ENCODE assay signal across 8 cellular contexts in the genomic region with DNA sequence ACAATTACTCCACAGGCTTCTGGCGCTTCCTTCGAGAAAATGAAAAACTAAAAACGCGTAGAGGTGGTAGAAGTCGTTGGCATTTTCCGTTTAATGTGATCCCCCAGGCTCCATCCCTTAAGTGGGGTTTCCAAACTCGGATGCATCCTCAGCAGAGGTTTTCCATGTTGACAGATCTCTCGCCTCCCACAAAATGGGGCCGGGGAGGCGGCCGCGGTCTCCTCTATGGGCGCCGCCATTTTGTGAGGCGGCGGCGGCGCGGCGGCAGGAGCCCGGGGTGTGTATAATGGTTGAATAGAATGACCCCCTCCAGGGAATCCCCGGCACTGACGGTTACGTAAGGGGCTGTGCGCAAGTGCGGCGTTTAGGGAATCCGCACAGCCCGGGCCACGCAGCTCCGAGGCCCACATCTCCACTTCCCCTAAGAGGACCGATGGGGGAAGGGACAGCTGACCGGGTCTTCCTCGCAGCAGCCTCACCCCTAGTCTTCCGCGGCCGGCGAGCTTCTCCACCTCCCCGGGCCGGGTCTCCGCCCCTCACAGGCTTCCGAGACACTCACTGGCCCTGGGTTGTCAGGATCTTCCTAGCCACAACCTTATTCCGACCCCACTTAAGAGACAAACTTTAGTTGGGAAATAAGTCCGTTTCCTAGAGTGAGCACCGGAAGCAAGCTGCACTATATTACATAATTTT. TPM values are rescaled to one million over a fixed set of nuclear protein-coding genes. Genes with fewer than 3 reads are reported as not detected.
DNase-seq lines count a peak whose midpoint lies in the region; ATAC-seq and TF ChIP-seq lines count a peak whose summit lies in the region.

No MANE protein-coding gene starts in this region.

- peaks cover 46% of the 10 kb centered on the region for H3K4me1 ChIP-seq in Loucy (ENCODE audit: insufficient read depth, low read length, poor library complexity, severe bottlenecking)
- H3K4me1 ChIP-seq in RWPE2 (ENCODE audit: insufficient read depth, poor library complexity, severe bottlenecking), result peaks cover 11% of the 10 kb centered on the region

- peak overlapping the region; percentile 90 for H3K4me3 ChIP-seq in H7 (ENCODE audit: insufficient read depth, low read depth, low read length)
- H3K4me3 ChIP-seq in Loucy (ENCODE audit: low read length, poor library complexity, severe bottlenecking), result peak overlapping the region; percentile 84
- H3K4me3 ChIP-seq in RWPE2 (ENCODE audit: severe bottlenecking), result peak overlapping the region; percentile 69
- peak overlapping the region; percentile 95 for H3K4me3 ChIP-seq in fibroblast of pulmonary artery (replicated peaks; ENCODE audit: low read depth, low read length)

- H3K79me2 ChIP-seq in Loucy (ENCODE audit: insufficient read depth, low read length), result peaks cover 69% of the 10 kb centered on the region

- H3F3A ChIP-seq in Loucy (ENCODE audit: low read depth), result peaks cover 12% of the 10 kb centered on the region

- no peak for TF ChIP-seq CTCF in Loucy (conservative IDR thresholded peaks at IDR 0.05; ENCODE audit: low read length)
- no peak for TF ChIP-seq CTCF in RWPE2 (IDR thresholded peaks at IDR 0.05; ENCODE audit: poor library complexity, severe bottlenecking)
- TF ChIP-seq CTCF in fibroblast of pulmonary artery (IDR thresholded peaks at IDR 0.05; ENCODE audit: low read length, missing control alignments), result no peak

- H3K9me3 ChIP-seq in Loucy (ENCODE audit: insufficient read depth, low read depth, low read length) (no peaks in the 10 kb centered on the region), RWPE2 (ENCODE audit: severe bottlenecking) (no peaks in the 10 kb centered on the region)

- peak overlapping the region; percentile 98 for H3K9ac ChIP-seq in Loucy (ENCODE audit: low read depth, low read length, poor library complexity, severe bottlenecking)

- H2AFZ ChIP-seq in Loucy (ENCODE audit: low read length), result peak overlapping the region; percentile 79

- peak; percentile 65 for ATAC-seq in RWPE2 (ENCODE audit: low read depth)
- peak; percentile 75 to 80 for ATAC-seq in natural killer cell treated with Interleukin-12 subunit alpha and Interleukin-12 subunit beta and Interleukin-15 and Interleukin-18, amount 100 ng/mL, for 72 hours

- peak overlapping the region; percentile 82 for H3K4me2 ChIP-seq in Loucy (ENCODE audit: low read depth, low read length, poor library complexity, severe bottlenecking)

- peaks cover 28% of the 10 kb centered on the region for H3K36me3 Mint-ChIP-seq in natural killer cell treated with Interleukin-12 subunit alpha and Interleukin-12 subunit beta and Interleukin-15 and Interleukin-18, amount 100 ng/mL, for 72 hours

- peaks cover 51% of the 10 kb centered on the region for H4K20me1 ChIP-seq in Loucy (ENCODE audit: insufficient read depth, low read length, poor library complexity, severe bottlenecking)

- no peaks in the 10 kb centered on the region for H3K9me2 ChIP-seq in Loucy (replicated peaks; ENCODE audit: low read depth, low read length)

- H3K27me3 ChIP-seq in H7 (ENCODE audit: control insufficient read depth, insufficient read depth, low read length) (no peaks in the 10 kb centered on the region), Loucy (ENCODE audit: insufficient read depth, low read length, poor library complexity, severe bottlenecking) (peaks cover 5% of the 10 kb centered on the region), RWPE2 (ENCODE audit: insufficient read depth, poor library complexity, severe bottlenecking) (no peaks in the 10 kb centered on the region)

- H3K27ac Mint-ChIP-seq in natural killer cell treated with Interleukin-12 subunit alpha and Interleukin-12 subunit beta and Interleukin-15 and Interleukin-18, amount 100 ng/mL, for 72 hours, result peak overlapping the region; percentile 95 to 99

- peaks cover 12 to 31% of the 10 kb centered on the region in 2 donors for H3K4me1 Mint-ChIP-seq in natural killer cell treated with Interleukin-12 subunit alpha and Interleukin-12 subunit beta and Interleukin-15 and Interleukin-18, amount 100 ng/mL, for 72 hours (ENCODE audit: low read depth in 2 of 2)

- no peaks in the 10 kb centered on the region for H3K27me3 Mint-ChIP-seq in natural killer cell treated with Interleukin-12 subunit alpha and Interleukin-12 subunit beta and Interleukin-15 and Interleukin-18, amount 100 ng/mL, for 72 hours

- peak overlapping the region; percentile 95 for H3K4me3 Mint-ChIP-seq in natural killer cell treated with Interleukin-12 subunit alpha and Interleukin-12 subunit beta and Interleukin-15 and Interleukin-18, amount 100 ng/mL, for 72 hours

- peak; percentile 99 for DNase-seq in ELR (ENCODE audit: low read depth)
- DNase-seq in H7, result peak; percentile 89
- peak; percentile 95 for DNase-seq in RWPE2 (ENCODE audit: low spot score)
- peak; percentile 75 for DNase-seq in activated effector memory CD4-positive, alpha-beta T cell treated with Interleukin-2 at 50 U/mL for 16 hours
- peak; percentile 98 for DNase-seq in fibroblast of pulmonary artery (ENCODE audit: low read depth)
- peak; percentile 98 for DNase-seq in natural killer cell treated with Interleukin-12 subunit alpha and Interleukin-12 subunit beta and Interleukin-15 and Interleukin-18, amount 100 ng/mL, for 72 hours (ENCODE audit: low spot score)
- peak; percentile 89 for DNase-seq in stimulated activated naive CD4-positive, alpha-beta T cell treated with Interleukin-2 at 50 U/mL for 16 hours (lab: John Stamatoyannopoulos, UW)

- no peaks in the 10 kb centered on the region for H3K9me3 Mint-ChIP-seq in natural killer cell treated with Interleukin-12 subunit alpha and Interleukin-12 subunit beta and Interleukin-15 and Interleukin-18, amount 100 ng/mL, for 72 hours

- no peaks in the 10 kb centered on the region for H3K36me3 ChIP-seq in H7 (replicated peaks; ENCODE audit: control insufficient read depth, insufficient read depth, low read length)
- H3K36me3 ChIP-seq in Loucy (ENCODE audit: insufficient read depth, low read length), result no peaks in the 10 kb centered on the region
- H3K36me3 ChIP-seq in RWPE2 (ENCODE audit: low read depth), result peaks cover 13% of the 10 kb centered on the region

- peak overlapping the region; percentile 93 for H3K27ac ChIP-seq in RWPE2 (ENCODE audit: poor library complexity, severe bottlenecking)

RNA-seq across cellular contexts. Expression of gene ARID2, which starts 2.1 kb away (rescaled TPM):
- 20.4 and 32.3 TPM in 2 replicates for total RNA-seq in H7 (2014; rRNA removed; shearing (Covaris generic))
- total RNA-seq in natural killer cell treated with Interleukin-12 subunit alpha and Interleukin-12 subunit beta and Interleukin-15 and Interleukin-18, amount 100 ng/mL, for 72 hours, result 100 to 1,000 TPM; 116 to 133 TPM

Comparison
In these comparisons a context has a peak if more than half of its experiments do, and no peak if none do; other contexts are left out.
1. Peak in every context shown above with its lines: DNase-seq, ATAC-seq, H3K4me3 ChIP-seq and H3K27ac ChIP-seq.